In genomic region chr2:219651656-219652055, GRCh38 we compare ENCODE assay signal across 1 cellular context. TPM values are rescaled to one million over a fixed set of nuclear protein-coding genes. Genes with fewer than 3 reads are reported as not detected.
"Had no signal": no experiment of that assay in that cellular context is flagged by ENCODE, and none has a peak within 500 bp of the region (broad histone marks: within the 10 kb centered on the region; RNA-seq: fewer than 3 reads in every experiment).

No MANE protein-coding gene starts in this region.

RNA-seq across cellular contexts. Expression of gene SLC4A3, which starts 24.2 kb away (rescaled TPM):
- total RNA-seq: OCI-LY7 had no signal
